In genomic region chr16:20555648-20556047, GRCh38 we compare ENCODE assay signal across 6 cellular contexts. TPM values are rescaled to one million over a fixed set of nuclear protein-coding genes. Genes with fewer than 3 reads are reported as not detected.
"Had no signal": no experiment of that assay in that cellular context is flagged by ENCODE, and none has a peak within 500 bp of the region (broad histone marks: within the 10 kb centered on the region; RNA-seq: fewer than 3 reads in every experiment).

No MANE protein-coding gene starts in this region.

RNA-seq across cellular contexts. Expression of gene ACSM2B, which starts 20.5 kb away (rescaled TPM):
- total RNA-seq: GM23248, H4, H7, HFFc6, HT1080, IMR-90 had no signal
- polyA plus RNA-seq: GM23248, IMR-90 had no signal
